Comparison of ENCODE assay signal across 9 cellular contexts in genomic region chr13:28531195-28531955, GRCh38. TPM values are rescaled to one million over a fixed set of nuclear protein-coding genes. Genes with fewer than 3 reads are reported as not detected.
DNase-seq lines count a peak whose midpoint lies in the region; ATAC-seq and TF ChIP-seq lines count a peak whose summit lies in the region.
"Had no signal": no experiment of that assay in that cellular context is flagged by ENCODE, and none has a peak within 500 bp of the region (broad histone marks: within the 10 kb centered on the region; RNA-seq: fewer than 3 reads in every experiment).

No MANE protein-coding gene starts in this region.

- in situ Hi-C loops in astrocyte of the spinal cord (cut with HindIII; ENCODE audit: low sequenced_read_pairs) = no loop called here

- no peaks in the 10 kb centered on the region for H3K27me3 ChIP-seq in thoracic aorta (replicated peaks; ENCODE audit: insufficient read depth)

- no peak for ATAC-seq in thoracic aorta (ENCODE audit: insufficient number of reproducible peaks, low FRiP score, low read depth)

- H3K4me3 ChIP-seq in astrocyte of the spinal cord (ENCODE audit: low read depth, low read length) (peak overlapping the region; percentile 37), thoracic aorta (peak overlapping the region; percentile 69)

- peak; percentile 59 for DNase-seq in DMS 273 (lab: John Stamatoyannopoulos, UW; ENCODE audit: unreplicated experiment)
- no peak for DNase-seq in DMS 273 treated with DMSO at 0.1 percent for 48 hours (lab: John Stamatoyannopoulos, UW)
- DNase-seq in astrocyte of the spinal cord (ENCODE audit: low read depth, low spot score) = no peak
- peak; percentile 68 for DNase-seq in iPS-NIHi11 (ENCODE audit: low spot score)
- DNase-seq in thoracic aorta (ENCODE audit: low spot score) = no peak
- DNase-seq in NCI-H2107 treated with DMSO at 0.1 percent for 48 hours (lab: John Stamatoyannopoulos, UW; ENCODE audit: unreplicated experiment) = no peak
- DNase-seq in H4 (ENCODE audit: low spot score) = no peak
- DNase-seq in activated CD4-positive, alpha-beta T cell treated with anti-CD3 and anti-CD28 coated beads, Interleukin-2, amount 50 U/mL, for 48 hours = no peak

- H3K4me1 ChIP-seq in thoracic aorta (ENCODE audit: control insufficient read depth in 1 of 2, low read depth in 2 of 2) = peaks cover 7 to 25% of the 10 kb centered on the region in 2 donors

- no peak for TF ChIP-seq CTCF in astrocyte of the spinal cord (IDR thresholded peaks at IDR 0.05; ENCODE audit: low read depth, low read length)
- TF ChIP-seq CTCF in thoracic aorta (IDR thresholded peaks at IDR 0.05) = no peak

- H3K36me3 ChIP-seq in thoracic aorta = no peaks in the 10 kb centered on the region

- H3K27ac ChIP-seq in thoracic aorta = no peak overlapping the region
- H3K27ac ChIP-seq: 22Rv1 had no signal

- no peaks in the 10 kb centered on the region for H3K9me3 ChIP-seq in thoracic aorta

RNA-seq across cellular contexts. Expression of gene FLT1, which starts 36.4 kb away (rescaled TPM):
- 10 to 100 TPM; 12.3 to 44.6 TPM for total RNA-seq in thoracic aorta
- total RNA-seq in H4 (2014; rRNA removed; shearing (Covaris generic)) = 0.25 and 0.43 TPM in 2 replicates

Comparison
In these comparisons a context has a peak if more than half of its experiments do, and no peak if none do; other contexts are left out.
1. DNase-seq: peak in DMS 273 (single experiment) and iPS-NIHi11 (single experiment); none in DMS 273 treated with DMSO at 0.1 percent for 48 hours (single experiment), astrocyte of the spinal cord (single experiment), thoracic aorta (single experiment), NCI-H2107 treated with DMSO at 0.1 percent for 48 hours (single experiment), H4 (single experiment) and activated CD4-positive, alpha-beta T cell treated with anti-CD3 and anti-CD28 coated beads, Interleukin-2, amount 50 U/mL, for 48 hours (0 of 2).